Comparison of ENCODE assay signal across 25 cellular contexts in genomic region chr15:69145149-69145693, GRCh38.
"Had no signal": no experiment of that assay in that cellular context is flagged by ENCODE, and none has a peak within 500 bp of the region (broad histone marks: within the 10 kb centered on the region; RNA-seq: fewer than 3 reads in every experiment).

No MANE protein-coding gene starts in this region.

- H3K27ac ChIP-seq: cardiac muscle cell, PC-9, RWPE1, VCaP had no signal

- DNase-seq: activated B cell treated with CpG ODN at 0.5 μM for 24 hours; activated CD4-positive, alpha-beta memory T cell treated with anti-CD3 and anti-CD28 coated beads, Interleukin-2, amount 10 ng/mL, durations not matched to agents 7 days and 5 days; activated CD4-positive, alpha-beta T cell treated with anti-CD3 and anti-CD28 coated beads for 1 hour; activated CD4-positive, alpha-beta T cell treated with anti-CD3 and anti-CD28 coated beads for 48 hours; activated CD8-positive, alpha-beta memory T cell treated with anti-CD3 and anti-CD28 coated beads for 24 hours; activated CD8-positive, alpha-beta memory T cell treated with anti-CD3 and anti-CD28 coated beads, Interleukin-2, amount 10 ng/mL, durations not matched to agents 7 days and 5 days; activated CD8-positive, alpha-beta memory T cell treated with anti-CD3 and anti-CD28 coated beads, Interleukin-2, amount 50 U/mL, for 48 hours; activated effector memory CD4-positive, alpha-beta T cell treated with Interleukin-2 at 50 U/mL for 16 hours; activated naive CD4-positive, alpha-beta T cell treated with anti-CD3 and anti-CD28 coated beads, Interleukin-2, amount 10 ng/mL, durations not matched to agents 7 days and 5 days; activated naive CD8-positive, alpha-beta T cell treated with anti-CD3 and anti-CD28 coated beads, Interleukin-2, amount 50 U/mL, for 24 hours; activated T-cell treated with anti-CD3 and anti-CD28 coated beads, Interleukin-2, amount 50 U/mL, for 48 hours; aorta; NCI-H1092 treated with DMSO at 0.1 percent for 48 hours; NCI-H1930; NCI-H2081 treated with DMSO at 0.1 percent for 48 hours; NK-92 treated with Interleukin-12 subunit alpha and Interleukin-12 subunit beta, amount 100 ng/mL, for 24 hours; PC-9; SIG-M5; T-helper 1 cell; T-helper 2 cell; T-helper 9 cell had no signal

- H2AFZ ChIP-seq: PC-9 had no signal

- H3K36me3 ChIP-seq: cardiac muscle cell had no signal

- H3K4me2 ChIP-seq: PC-9 had no signal

- H3K27me3 ChIP-seq: cardiac muscle cell had no signal

- H3K4me3 ChIP-seq: cardiac muscle cell, K562, PC-9 had no signal
